ENCODE assay signal across 8 cellular contexts in the genomic region with DNA sequence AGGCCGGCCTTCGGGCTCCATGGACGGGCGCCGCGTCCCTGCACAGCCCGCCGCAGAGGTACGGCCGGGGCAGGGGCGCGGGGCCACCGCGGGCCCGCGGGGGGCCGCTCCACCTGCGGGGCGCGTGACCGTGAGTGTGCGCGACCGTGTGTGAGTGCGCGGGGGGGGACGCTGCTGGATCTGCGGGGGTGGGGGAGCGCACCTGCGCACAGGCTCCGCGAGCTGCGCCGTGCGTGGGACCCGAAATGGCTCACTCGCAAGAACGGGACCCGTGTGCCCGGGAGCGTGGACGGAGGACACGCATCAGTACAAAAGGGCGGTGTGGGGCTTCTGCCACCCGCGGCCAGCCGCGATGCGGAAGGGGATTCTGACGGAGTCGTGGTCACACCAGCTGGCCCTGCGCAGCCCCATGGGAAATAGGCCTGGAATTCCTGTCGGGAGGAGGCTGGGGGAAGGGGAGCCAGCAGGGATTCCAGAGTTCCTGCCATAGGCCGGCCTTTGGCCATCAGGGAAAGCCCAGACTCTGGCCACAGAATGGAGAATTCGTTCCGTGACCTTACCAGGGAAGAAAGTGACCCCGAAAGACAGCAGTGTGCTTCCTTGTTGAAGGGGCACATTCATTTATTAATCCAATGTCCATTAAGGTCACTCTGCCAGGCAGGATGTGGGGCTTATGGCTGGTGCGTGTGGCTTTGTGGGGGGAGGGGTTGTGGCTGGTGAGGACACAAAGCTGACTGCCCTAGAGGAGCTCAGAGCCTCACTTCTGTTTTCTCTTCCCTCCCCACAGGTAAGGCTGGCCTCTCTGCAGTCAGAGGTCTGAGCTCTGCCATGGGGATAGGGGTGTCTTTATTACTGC. TPM values are rescaled to one million over a fixed set of nuclear protein-coding genes. Genes with fewer than 3 reads are reported as not detected.
DNase-seq lines count a peak whose midpoint lies in the region; ATAC-seq and TF ChIP-seq lines count a peak whose summit lies in the region.

No MANE protein-coding gene starts in this region.

- no peaks in the 10 kb centered on the region for H3K9me3 Mint-ChIP-seq in CD8-positive, alpha-beta T cell
- no peaks in the 10 kb centered on the region for H3K9me3 Mint-ChIP-seq in progenitor cell of endocrine pancreas (ENCODE audit: low read depth)

- intact Hi-C loops in CD8-positive, alpha-beta T cell (cut with DNase I, micrococcal nuclease) = loop anchor here (1.0 to 10.0 kb wide), 5 partner anchors 10 to 654 kb away; a partner anchor contains a TSS

- H3K27me3 Mint-ChIP-seq in CD8-positive, alpha-beta T cell (ENCODE audit: low read depth) = no peaks in the 10 kb centered on the region
- no peaks in the 10 kb centered on the region for H3K27me3 Mint-ChIP-seq in progenitor cell of endocrine pancreas

- peak overlapping the region; percentile 95 for H3K4me3 Mint-ChIP-seq in CD8-positive, alpha-beta T cell
- peak overlapping the region; percentile 98 for H3K4me3 Mint-ChIP-seq in progenitor cell of endocrine pancreas (ENCODE audit: low read depth)

- DNase-seq in CD8-positive, alpha-beta T cell = peak; percentile 26 to 79 (median 60)
- peak; percentile 41 for DNase-seq in RWPE1 (ENCODE audit: low spot score)
- peak; percentile 73 for DNase-seq in adipocyte (ENCODE audit: low read depth)
- DNase-seq in cardiac muscle cell (ENCODE audit: low read depth in 1 of 2, low spot score in 1 of 2) = peak; percentile 75 to 90
- peak; percentile 65 for DNase-seq in progenitor cell of endocrine pancreas (ENCODE audit: low spot score, unreplicated experiment)
- DNase-seq in pons (ENCODE audit: low spot score) = no peak

- no peaks in the 10 kb centered on the region for H3K9me3 ChIP-seq in CD8-positive, alpha-beta T cell (ENCODE audit: low read length)
- H3K9me3 ChIP-seq in adipocyte (ENCODE audit: control insufficient read depth, low read length) = no peaks in the 10 kb centered on the region
- H3K9me3 ChIP-seq in cardiac muscle cell (ENCODE audit: low read depth) = no peaks in the 10 kb centered on the region

- peak; percentile 71 for ATAC-seq in CD8-positive, alpha-beta T cell
- ATAC-seq in GM19351 (IDR thresholded peaks at IDR 0.05; ENCODE audit: unreplicated experiment) (peak; percentile 47), HG03457 (IDR thresholded peaks at IDR 0.05; ENCODE audit: unreplicated experiment) (peak; percentile 39)

- H3K36me3 Mint-ChIP-seq in CD8-positive, alpha-beta T cell = peaks cover 33% of the 10 kb centered on the region
- H3K36me3 Mint-ChIP-seq in progenitor cell of endocrine pancreas (ENCODE audit: insufficient read depth) = peaks cover 8% of the 10 kb centered on the region

- H3K4me1 ChIP-seq in CD8-positive, alpha-beta T cell (ENCODE audit: insufficient read depth, low read length) = peaks cover 41% of the 10 kb centered on the region
- H3K4me1 ChIP-seq in adipocyte (ENCODE audit: control insufficient read depth, insufficient read depth, low read length) (peaks cover 23% of the 10 kb centered on the region), cardiac muscle cell (ENCODE audit: low read depth) (peaks cover 37% of the 10 kb centered on the region)

- no peak for TF ChIP-seq CTCF in CD8-positive, alpha-beta T cell (IDR thresholded peaks at IDR 0.05)
- TF ChIP-seq CTCF in RWPE1 (conservative IDR thresholded peaks at IDR 0.05; ENCODE audit: low read depth) (no peak), cardiac muscle cell (IDR thresholded peaks at IDR 0.05; ENCODE audit: low read depth, low read length) (no peak), progenitor cell of endocrine pancreas (IDR thresholded peaks at IDR 0.05; ENCODE audit: unreplicated experiment) (no peak)

- peak overlapping the region; percentile 95 for H3K27ac Mint-ChIP-seq in CD8-positive, alpha-beta T cell
- H3K27ac Mint-ChIP-seq in progenitor cell of endocrine pancreas = peak overlapping the region; percentile 100

- POLR2A ChIA-PET in CD8-positive, alpha-beta T cell (lab: Charles Lee) = interaction anchor here (0.6 to 4.6 kb wide), 11 partner anchors 8 to 499 kb away, joined by 3 to 56 read pairs (median 6); a partner anchor contains a TSS
- POLR2A ChIA-PET in RWPE1 (lab: Yijun Ruan, JAX; ENCODE audit: low non-redundant PET) = no interaction called here

- peaks cover 2% of the 10 kb centered on the region for H3K36me3 ChIP-seq in CD8-positive, alpha-beta T cell (ENCODE audit: insufficient read depth, low read length)
- H3K36me3 ChIP-seq in adipocyte (ENCODE audit: control insufficient read depth, insufficient read depth, low read length, severe bottlenecking) (peaks cover 18% of the 10 kb centered on the region), cardiac muscle cell (peaks cover 14% of the 10 kb centered on the region)

- peak overlapping the region; percentile 73 for H3K27ac ChIP-seq in CD8-positive, alpha-beta T cell (ENCODE audit: low read depth, low read length)
- H3K27ac ChIP-seq in RWPE1 (peak overlapping the region; percentile 87), cardiac muscle cell (peak overlapping the region; percentile 100)

- peaks cover 60% of the 10 kb centered on the region for H3K4me1 Mint-ChIP-seq in CD8-positive, alpha-beta T cell (ENCODE audit: low read depth)
- peaks cover 23% of the 10 kb centered on the region for H3K4me1 Mint-ChIP-seq in progenitor cell of endocrine pancreas (ENCODE audit: low read depth)

- CTCF ChIA-PET in CD8-positive, alpha-beta T cell (lab: Charles Lee) = interaction anchor here (0.7 to 4.6 kb wide), 5 partner anchors 9 to 37 kb away, joined by 3 to 31 read pairs (median 4); no protein-coding TSS in a partner anchor
- CTCF ChIA-PET in RWPE1 (lab: Yijun Ruan, JAX) = interaction anchor here (0.7 kb wide), 2 partner anchors 31 to 52 kb away, joined by 3 read pairs; no protein-coding TSS in a partner anchor

- peak overlapping the region; percentile 95 for H3K4me3 ChIP-seq in CD8-positive, alpha-beta T cell (ENCODE audit: low read depth, low read length)
- H3K4me3 ChIP-seq in adipocyte (ENCODE audit: low read length) = peak overlapping the region; percentile 97
- H3K4me3 ChIP-seq in cardiac muscle cell = peak overlapping the region; percentile 64

- peak overlapping the region; percentile 93 for H3K9ac ChIP-seq in adipocyte (ENCODE audit: low read length)

- no peaks in the 10 kb centered on the region for H3K27me3 ChIP-seq in CD8-positive, alpha-beta T cell (ENCODE audit: insufficient read depth, low read length)
- H3K27me3 ChIP-seq in adipocyte (replicated peaks; ENCODE audit: control insufficient read depth, insufficient read depth, low read length) (no peaks in the 10 kb centered on the region), cardiac muscle cell (no peaks in the 10 kb centered on the region)

RNA-seq across cellular contexts. Expression of a gene that starts 0.5 kb away (rescaled TPM):
- 10 to 100 TPM; 54.0 to 54.1 TPM for total RNA-seq in CD8-positive, alpha-beta T cell
- 222 and 270 TPM in 2 replicates for total RNA-seq in cardiac muscle cell
- 185 and 224 TPM in 2 replicates for polyA plus RNA-seq in cardiac muscle cell
- total RNA-seq in progenitor cell of endocrine pancreas = 148 and 153 TPM in 2 replicates

RNA-seq across cellular contexts. Expression of a gene that starts 10.0 kb away (rescaled TPM):
- total RNA-seq in CD8-positive, alpha-beta T cell = under 1 TPM; 0.33 to 0.58 TPM
- total RNA-seq in cardiac muscle cell = 31.7 and 34.3 TPM in 2 replicates
- 29.7 and 40.1 TPM in 2 replicates for polyA plus RNA-seq in cardiac muscle cell
- total RNA-seq in progenitor cell of endocrine pancreas = 10.8 and 13.4 TPM in 2 replicates

RNA-seq across cellular contexts. Expression of a gene that starts 27.7 kb away (rescaled TPM):
- total RNA-seq in CD8-positive, alpha-beta T cell = not detected
- total RNA-seq in cardiac muscle cell (4.2 and 5.5 TPM in 2 replicates), progenitor cell of endocrine pancreas (19.0 and 20.2 TPM in 2 replicates)
- 5.7 and 8.3 TPM in 2 replicates for polyA plus RNA-seq in cardiac muscle cell

RNA-seq across cellular contexts. Expression of a gene that starts 45.8 kb away (rescaled TPM):
- 1 to 10 TPM; 4.0 to 4.5 TPM for total RNA-seq in CD8-positive, alpha-beta T cell
- 1.5 and 4.8 TPM in 2 replicates for total RNA-seq in cardiac muscle cell
- 2.2 and 2.4 TPM in 2 replicates for polyA plus RNA-seq in cardiac muscle cell
- total RNA-seq in progenitor cell of endocrine pancreas = 2.3 and 3.3 TPM in 2 replicates

RNA-seq across cellular contexts. Expression of a gene that starts 46.0 kb away (rescaled TPM):
- 10 to 100 TPM in 1 of 2 experiments, 1 to 10 TPM in 1; 8.4 to 10.8 TPM for total RNA-seq in CD8-positive, alpha-beta T cell
- total RNA-seq in cardiac muscle cell (34.0 and 34.5 TPM in 2 replicates), progenitor cell of endocrine pancreas (28.1 and 28.3 TPM in 2 replicates)
- 30.0 and 31.4 TPM in 2 replicates for polyA plus RNA-seq in cardiac muscle cell
